ENCODE assay signal across 8 cellular contexts in genomic region chr1:153610334-153611023, GRCh38. TPM values are rescaled to one million over a fixed set of nuclear protein-coding genes. Genes with fewer than 3 reads are reported as not detected.
A peak's percentile ranks its signal among the peaks of the same experiment; 100 is the strongest.
DNase-seq lines count a peak whose midpoint lies in the region; ATAC-seq and TF ChIP-seq lines count a peak whose summit lies in the region.
"Had no signal": no experiment of that assay in that cellular context is flagged by ENCODE, and none has a peak within 500 bp of the region (broad histone marks: within the 10 kb centered on the region; RNA-seq: fewer than 3 reads in every experiment).

No MANE protein-coding gene starts in this region.

- H3K36me3 ChIP-seq in Peyer's patch, result peaks cover 0 to 21% (median 0%) of the 10 kb centered on the region in 3 donors
- peaks cover 15% of the 10 kb centered on the region for H3K36me3 ChIP-seq in fibroblast of lung (ENCODE audit: control insufficient read depth, insufficient read depth, low read length)

- no peaks in the 10 kb centered on the region for H3K4me1 Mint-ChIP-seq in naive thymus-derived CD8-positive, alpha-beta T cell
- H3K4me1 Mint-ChIP-seq: activated naive CD4-positive, alpha-beta T cell treated with anti-CD3 and anti-CD28 coated beads, Interleukin-2, amount 50 U/mL, for 24 hours; natural killer cell had no signal

- no peaks in the 10 kb centered on the region for H3K9me3 ChIP-seq in Peyer's patch
- no peaks in the 10 kb centered on the region for H3K9me3 ChIP-seq in fibroblast of lung (ENCODE audit: control insufficient read depth, insufficient read depth, low read depth, low read length)

- peak overlapping the region; percentile 96 for H3K4me2 ChIP-seq in fibroblast of lung (ENCODE audit: extremely low read depth, insufficient read depth, low read length)

- POLR2A ChIA-PET in naive thymus-derived CD8-positive, alpha-beta T cell (lab: Charles Lee), result no interaction called here

- H3K27ac ChIP-seq in Peyer's patch (peak overlapping the region in 3 of 4 donors; percentile 85 to 100 (median 97)), fibroblast of lung (ENCODE audit: insufficient read depth, low read length) (peak overlapping the region; percentile 94), substantia nigra (ENCODE audit: low read depth, low read length, poor library complexity, severe bottlenecking) (peak overlapping the region; percentile 55)

- no peaks in the 10 kb centered on the region for H3K36me3 Mint-ChIP-seq in naive thymus-derived CD8-positive, alpha-beta T cell
- H3K36me3 Mint-ChIP-seq: activated naive CD4-positive, alpha-beta T cell treated with anti-CD3 and anti-CD28 coated beads, Interleukin-2, amount 50 U/mL, for 24 hours; natural killer cell had no signal

- no peak overlapping the region for H3K9ac ChIP-seq in fibroblast of lung (ENCODE audit: insufficient read depth, low read length)

- H4K20me1 ChIP-seq in fibroblast of lung (ENCODE audit: control insufficient read depth, extremely low read depth, insufficient read depth, low read length), result no peaks in the 10 kb centered on the region

- H3K27me3 ChIP-seq in Peyer's patch (no peaks in the 10 kb centered on the region), fibroblast of lung (ENCODE audit: control insufficient read depth, insufficient read depth, low read length) (no peaks in the 10 kb centered on the region)

- H3K79me2 ChIP-seq in fibroblast of lung (ENCODE audit: control insufficient read depth, insufficient read depth, low read length), result peaks cover 61% of the 10 kb centered on the region

- TF ChIP-seq POLR2A in Peyer's patch (IDR thresholded peaks at IDR 0.05), result peak in 1 of 2 donors; percentile 36

- H3K4me3 Mint-ChIP-seq in naive thymus-derived CD8-positive, alpha-beta T cell, result no peak overlapping the region
- H3K4me3 Mint-ChIP-seq: activated naive CD4-positive, alpha-beta T cell treated with anti-CD3 and anti-CD28 coated beads, Interleukin-2, amount 50 U/mL, for 24 hours; natural killer cell had no signal

- no peaks in the 10 kb centered on the region for H3K9me3 Mint-ChIP-seq in naive thymus-derived CD8-positive, alpha-beta T cell
- H3K9me3 Mint-ChIP-seq: activated naive CD4-positive, alpha-beta T cell treated with anti-CD3 and anti-CD28 coated beads, Interleukin-2, amount 50 U/mL, for 24 hours; natural killer cell had no signal

- TF ChIP-seq CTCF in Peyer's patch (IDR thresholded peaks at IDR 0.05) (no peak), fibroblast of lung (conservative IDR thresholded peaks at IDR 0.05 in 1 of 2, IDR thresholded peaks at IDR 0.05 in 1 of 2; ENCODE audit: low read depth in 1 of 2, low read length in 2 of 2) (no peak)

- H2AFZ ChIP-seq in fibroblast of lung (ENCODE audit: low read length), result no peak overlapping the region

- DNase-seq in Peyer's patch (peak in 1 of 3 donors; percentile 53), fibroblast of lung (ENCODE audit: low read depth in 2 of 2) (peak in 1 of 2 donors; percentile 62), substantia nigra (lab: John Stamatoyannopoulos, UW) (peak in 1 of 49 donors; percentile 24)
- DNase-seq in naive thymus-derived CD8-positive, alpha-beta T cell, result no peak
- DNase-seq: natural killer cell had no signal

- ATAC-seq in HG03457 (IDR thresholded peaks at IDR 0.05; ENCODE audit: unreplicated experiment) (no peak), HG02759 (IDR thresholded peaks at IDR 0.05; ENCODE audit: unreplicated experiment) (no peak)
- no peak for ATAC-seq in naive thymus-derived CD8-positive, alpha-beta T cell
- ATAC-seq: natural killer cell had no signal

- H3K4me1 ChIP-seq in Peyer's patch (peaks cover 0 to 55% (median 0%) of the 10 kb centered on the region in 4 donors), fibroblast of lung (ENCODE audit: control insufficient read depth, extremely low read depth, insufficient read depth, low read length) (peaks cover 20% of the 10 kb centered on the region)

- peak overlapping the region in 2 of 4 donors; percentile 64 to 76 for H3K4me3 ChIP-seq in Peyer's patch
- peak overlapping the region in 3 of 4 experiments; percentile 12 to 92 (median 87) for H3K4me3 ChIP-seq in fibroblast of lung (replicated peaks in 1 of 4; ENCODE audit: control extremely low read depth in 1 of 4, insufficient read depth in 1 of 4, low read depth in 3 of 4, low read length in 4 of 4)

- no peak overlapping the region for H3K27ac Mint-ChIP-seq in naive thymus-derived CD8-positive, alpha-beta T cell
- H3K27ac Mint-ChIP-seq: activated naive CD4-positive, alpha-beta T cell treated with anti-CD3 and anti-CD28 coated beads, Interleukin-2, amount 50 U/mL, for 24 hours; natural killer cell had no signal

- no peaks in the 10 kb centered on the region for H3K27me3 Mint-ChIP-seq in naive thymus-derived CD8-positive, alpha-beta T cell
- H3K27me3 Mint-ChIP-seq: activated naive CD4-positive, alpha-beta T cell treated with anti-CD3 and anti-CD28 coated beads, Interleukin-2, amount 50 U/mL, for 24 hours had no signal

RNA-seq across cellular contexts. Expression of gene S100A16, which starts 2.5 kb away (rescaled TPM):
- total RNA-seq in Peyer's patch (100 to 1,000 TPM; 107 to 277 (median 193) TPM), fibroblast of lung (121 and 122 TPM in 2 replicates)
- polyA plus RNA-seq in fibroblast of lung, result 182 and 632 TPM in 2 replicates
- polyA plus RNA-seq in fibroblast of lung (2012), result 150 and 488 TPM in 2 replicates
- 153 and 449 TPM in 2 replicates for polyA minus RNA-seq in fibroblast of lung (ENCODE audit: low replicate concordance)
- total RNA-seq in naive thymus-derived CD8-positive, alpha-beta T cell, result not detected
- polyA plus RNA-seq in naive thymus-derived CD8-positive, alpha-beta T cell, result not detected
- total RNA-seq: natural killer cell had no signal

RNA-seq across cellular contexts. Expression of gene S100A14, which starts 5.6 kb away (rescaled TPM):
- total RNA-seq in Peyer's patch (100 to 1,000 TPM; 106 to 391 (median 293) TPM), fibroblast of lung (0.26 and 0.33 TPM in 2 replicates)
- 0.40 and 0.51 TPM in 2 replicates for polyA plus RNA-seq in fibroblast of lung
- polyA plus RNA-seq in fibroblast of lung (2012), result 0.35 and 0.51 TPM in 2 replicates
- not detected in 2 replicates for polyA minus RNA-seq in fibroblast of lung (ENCODE audit: low replicate concordance)
- total RNA-seq in naive thymus-derived CD8-positive, alpha-beta T cell, result not detected
- not detected for polyA plus RNA-seq in naive thymus-derived CD8-positive, alpha-beta T cell
- total RNA-seq: natural killer cell had no signal

RNA-seq across cellular contexts. Expression of gene S100A13, which starts 16.8 kb away (rescaled TPM):
- total RNA-seq in Peyer's patch (100 to 1,000 TPM in 1 of 4 donors, 10 to 100 TPM in 3; 49.5 to 185 (median 52.9) TPM), fibroblast of lung (105 and 172 TPM in 2 replicates)
- polyA plus RNA-seq in fibroblast of lung, result 399 TPM in 2 replicates
- polyA plus RNA-seq in fibroblast of lung (2012), result 418 and 440 TPM in 2 replicates
- 236 and 255 TPM in 2 replicates for polyA minus RNA-seq in fibroblast of lung (ENCODE audit: low replicate concordance)
- total RNA-seq in naive thymus-derived CD8-positive, alpha-beta T cell, result 1 to 10 TPM; 5.3 to 6.0 TPM
- 1 to 10 TPM in 2 of 3 donors, under 1 TPM in 1; 0.94 to 1.9 (median 1.1) TPM for polyA plus RNA-seq in naive thymus-derived CD8-positive, alpha-beta T cell

RNA-seq across cellular contexts. Expression of gene S100A1, which starts 17.8 kb away (rescaled TPM):
- not detected for total RNA-seq in Peyer's patch
- total RNA-seq in fibroblast of lung, result 0.17 TPM in 1 of 2 replicates, not detected in the other
- polyA plus RNA-seq in fibroblast of lung, result 0.98 and 9.7 TPM in 2 replicates
- polyA plus RNA-seq in fibroblast of lung (2012), result 1.3 and 8.2 TPM in 2 replicates
- polyA minus RNA-seq in fibroblast of lung (ENCODE audit: low replicate concordance), result 17.0 TPM in 1 of 2 replicates, not detected in the other
- not detected for total RNA-seq in naive thymus-derived CD8-positive, alpha-beta T cell
- not detected for polyA plus RNA-seq in naive thymus-derived CD8-positive, alpha-beta T cell
- total RNA-seq: natural killer cell had no signal

RNA-seq across cellular contexts. Expression of gene CHTOP, which starts 23.4 kb away (rescaled TPM):
- 10 to 100 TPM; 53.8 to 80.8 (median 68.7) TPM for total RNA-seq in Peyer's patch
- 22.6 and 34.0 TPM in 2 replicates for total RNA-seq in fibroblast of lung
- polyA plus RNA-seq in fibroblast of lung, result 47.6 and 52.2 TPM in 2 replicates
- polyA plus RNA-seq in fibroblast of lung (2012), result 43.4 and 55.4 TPM in 2 replicates
- polyA minus RNA-seq in fibroblast of lung (ENCODE audit: low replicate concordance), result 9.3 and 14.1 TPM in 2 replicates
- total RNA-seq in naive thymus-derived CD8-positive, alpha-beta T cell, result 100 to 1,000 TPM; 152 to 155 TPM
- 10 to 100 TPM; 45.2 to 74.7 (median 48.8) TPM for polyA plus RNA-seq in naive thymus-derived CD8-positive, alpha-beta T cell

Comparison
In these comparisons a context has a peak if more than half of its experiments do, and no peak if none do; other contexts are left out.
1. RNA of gene S100A16, which starts 2.5 kb away (total RNA-seq): 107 to 277 TPM in Peyer's patch and 121 to 122 TPM in fibroblast of lung; not detected in naive thymus-derived CD8-positive, alpha-beta T cell; every median in the first group is over 100 times any median in the second.
2. RNA of gene S100A14, which starts 5.6 kb away (total RNA-seq): 106 to 391 TPM in Peyer's patch; 0.26 to 0.33 TPM in fibroblast of lung and not detected in naive thymus-derived CD8-positive, alpha-beta T cell; every median in the first group is over 10 times any median in the second.
3. RNA of gene S100A13, which starts 16.8 kb away (total RNA-seq): 105 to 172 TPM in fibroblast of lung and 49.5 to 185 TPM in Peyer's patch; 5.3 to 6.0 TPM in naive thymus-derived CD8-positive, alpha-beta T cell; every median in the first group is over 4 times any median in the second.
4. Peak in every context shown above with its lines, with median percentiles within 50 percentile points of each other: H3K27ac ChIP-seq.